ENCODE assay signal across 15 cellular contexts in genomic region chr9:119366909-119367690, GRCh38. TPM values are rescaled to one million over a fixed set of nuclear protein-coding genes. Genes with fewer than 3 reads are reported as not detected.
DNase-seq lines count a peak whose midpoint lies in the region; ATAC-seq and TF ChIP-seq lines count a peak whose summit lies in the region.
"Had no signal": no experiment of that assay in that cellular context is flagged by ENCODE, and none has a peak within 500 bp of the region (broad histone marks: within the 10 kb centered on the region; RNA-seq: fewer than 3 reads in every experiment).

No MANE protein-coding gene starts in this region.

- no peaks in the 10 kb centered on the region for H3K36me3 ChIP-seq in HUES6 (ENCODE audit: control insufficient read depth, insufficient read depth, low read length)
- no peaks in the 10 kb centered on the region for H3K36me3 ChIP-seq in SK-N-MC (ENCODE audit: insufficient read depth, low read length)
- H3K36me3 ChIP-seq in psoas muscle (ENCODE audit: insufficient read depth in 1 of 2, low read depth in 1 of 2) = no peaks in the 10 kb centered on the region
- H3K36me3 ChIP-seq: BE2C, left ventricle myocardium inferior, thyroid gland had no signal

- TF ChIP-seq CTCF in foreskin keratinocyte (conservative IDR thresholded peaks at IDR 0.05) (no peak), psoas muscle (IDR thresholded peaks at IDR 0.05) (no peak)

- peaks cover 51% of the 10 kb centered on the region for H3K27me3 ChIP-seq in HUES6 (ENCODE audit: control insufficient read depth, insufficient read depth, low read length)
- peaks cover 36% of the 10 kb centered on the region for H3K27me3 ChIP-seq in foreskin keratinocyte
- peaks cover 0 to 56% (median 21%) of the 10 kb centered on the region in 3 donors for H3K27me3 ChIP-seq in psoas muscle (ENCODE audit: insufficient read depth in 3 of 3, low read length in 2 of 3)

- H3K4me3 ChIP-seq in HUES6 (ENCODE audit: low read depth, low read length) = peak overlapping the region; percentile 91
- peak overlapping the region; percentile 81 for H3K4me3 ChIP-seq in SK-N-MC
- no peak overlapping the region for H3K4me3 ChIP-seq in psoas muscle
- H3K4me3 ChIP-seq: thyroid gland had no signal

- no peak overlapping the region for H3K9ac ChIP-seq in HUES6 (ENCODE audit: low read length)
- H3K9ac ChIP-seq in SK-N-MC (ENCODE audit: insufficient read length) = no peak overlapping the region

- H3K4me1 ChIP-seq in HUES6 (ENCODE audit: control insufficient read depth, insufficient read depth, low read length) (peaks cover 39% of the 10 kb centered on the region), foreskin keratinocyte (no peaks in the 10 kb centered on the region), psoas muscle (no peaks in the 10 kb centered on the region)
- H3K4me1 ChIP-seq: BE2C had no signal

- ATAC-seq in foreskin keratinocyte (no peak), psoas muscle (no peak)

- H3K27ac ChIP-seq in HUES6 (ENCODE audit: low read depth, low read length) (no peak overlapping the region), SK-N-MC (no peak overlapping the region), foreskin keratinocyte (no peak overlapping the region), psoas muscle (no peak overlapping the region)
- H3K27ac ChIP-seq: left ventricle myocardium inferior, thyroid gland had no signal

- H3K9me3 ChIP-seq in HUES6 (ENCODE audit: control insufficient read depth, insufficient read depth, low read depth, low read length) (no peaks in the 10 kb centered on the region), SK-N-MC (ENCODE audit: low read depth, low read length) (no peaks in the 10 kb centered on the region), psoas muscle (no peaks in the 10 kb centered on the region)
- H3K9me3 ChIP-seq: BE2C, left ventricle myocardium inferior, thyroid gland had no signal

- DNase-seq in SK-N-MC (ENCODE audit: low read depth, low spot score) (no peak), foreskin keratinocyte (peak; percentile 29 to 66), retina (peak; percentile 55), psoas muscle (no peak), NCI-H2029 treated with DMSO at 0.1 percent for 48 hours (lab: John Stamatoyannopoulos, UW) (no peak), NCI-H187 treated with DMSO at 0.1 percent for 48 hours (lab: John Stamatoyannopoulos, UW) (no peak)
- DNase-seq: activated CD4-positive, alpha-beta T cell treated with anti-CD3 and anti-CD28 coated beads for 1 hour; activated effector memory CD4-positive, alpha-beta T cell treated with Interleukin-2 at 50 U/mL for 16 hours; amniotic stem cell; BE2C; Calu3; foreskin fibroblast; left ventricle myocardium inferior; thyroid gland had no signal

- intact Hi-C loops in psoas muscle (cut with DNase I) = loop anchor here in 1 of 2 donors (5.0 kb wide), 1 partner anchor 535 kb away; no protein-coding TSS in a partner anchor

- 34 to 54% (median 44%) methylated on average over 9 of the region's 9 CpGs for WGBS in psoas muscle, 3 donors

RNA-seq across cellular contexts. Expression of gene BRINP1, which starts 2.1 kb away (rescaled TPM):
- 0.04 and 0.07 TPM in 2 replicates for total RNA-seq in foreskin keratinocyte
- 0.03 TPM in 2 replicates for polyA plus RNA-seq in foreskin keratinocyte
- total RNA-seq in psoas muscle = under 1 TPM in 2 of 4 donors, not detected in 2; 0.17 to 0.20 TPM
- polyA plus RNA-seq in psoas muscle = under 1 TPM in 1 of 3 donors, not detected in 2; 0.03 TPM
- total RNA-seq: Calu3 had no signal

Comparison
In these comparisons a context has a peak if more than half of its experiments do, and no peak if none do; other contexts are left out.
1. DNase-seq: peak in foreskin keratinocyte (2 of 2) and retina (single experiment); none in SK-N-MC (single experiment), psoas muscle (0 of 2), NCI-H2029 treated with DMSO at 0.1 percent for 48 hours (single experiment) and NCI-H187 treated with DMSO at 0.1 percent for 48 hours (single experiment).